In the genomic region with DNA sequence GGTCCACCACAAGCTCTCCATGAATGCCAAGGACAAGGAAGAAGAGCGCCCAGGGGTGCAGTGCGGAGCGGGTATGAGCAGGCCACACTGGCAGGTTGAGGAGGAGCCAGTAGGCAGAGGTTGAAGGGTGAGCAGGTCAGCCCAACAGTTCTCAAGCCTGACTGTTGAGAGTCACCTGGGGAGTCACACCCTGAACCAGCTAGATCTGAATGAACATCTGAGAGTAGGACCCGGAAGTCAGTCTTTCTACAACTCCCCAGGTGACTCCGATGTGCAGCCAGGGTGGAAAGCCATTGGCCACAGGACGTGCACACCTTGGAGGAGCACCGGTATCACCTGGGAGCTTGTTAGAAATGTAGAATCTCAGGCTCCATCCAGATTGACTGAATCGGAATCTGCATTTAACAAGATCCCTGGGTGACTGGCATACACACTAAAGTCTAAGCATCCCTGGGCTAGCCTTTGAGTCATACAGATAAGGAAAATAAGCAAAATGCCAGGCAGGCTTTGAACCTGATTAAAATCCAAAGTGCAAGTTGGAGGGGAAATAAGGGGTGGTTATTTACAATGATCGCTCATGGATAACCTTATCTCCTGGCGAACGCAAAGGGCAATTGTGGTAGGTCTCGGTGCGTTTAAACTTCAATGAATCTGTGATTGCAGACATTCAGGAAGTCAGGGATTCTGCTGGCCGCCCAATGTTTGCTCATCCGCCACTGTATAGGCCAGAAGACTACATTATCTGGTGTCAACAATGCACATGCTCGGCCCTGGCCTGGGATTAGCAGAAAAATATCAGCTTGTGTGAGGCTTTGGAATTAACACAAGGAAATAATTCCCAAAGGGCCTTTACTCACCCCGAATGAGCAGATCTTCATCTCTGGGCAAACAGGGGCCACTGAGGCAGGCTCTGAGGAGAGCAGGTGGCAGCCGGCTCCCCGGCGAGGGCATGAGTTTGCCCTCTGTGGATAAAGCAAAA, we compare ENCODE assay signal across 1 cellular context.
TF ChIP-seq lines count a peak whose summit lies in the region.

No MANE protein-coding gene starts in this region.

TF ChIP-seq in HepG2, 621 proteins besides CTCF, POLR2A, EP300 and RAD21 (continued from another document and continues in another):
- TF ChIP-seq ZBTB4 (CRISPR knock-in tag; IDR thresholded peaks at IDR 0.05; ENCODE audit: borderline replicate concordance) (0 out of 2 replicates have a peak, but pooled peaks have one; percentile 40), HCFC1 (IDR thresholded peaks at IDR 0.05; ENCODE audit: low read depth, low read length) (no peak), SETDB1 (CRISPR knock-in tag; IDR thresholded peaks at IDR 0.05; ENCODE audit: borderline replicate concordance) (no peak), HNF4A (CRISPR knock-in tag; IDR thresholded peaks at IDR 0.05) (peak; percentile 98), ZNF558 (CRISPR knock-in tag; IDR thresholded peaks at IDR 0.05; ENCODE audit: borderline replicate concordance) (no peak), MAFF (IDR thresholded peaks at IDR 0.05; ENCODE audit: low read depth, low read length) (no peak), CHCHD3 (CRISPR knock-in tag; IDR thresholded peaks at IDR 0.05) (no peak), ZNF749 (CRISPR knock-in tag; IDR thresholded peaks at IDR 0.05; ENCODE audit: borderline replicate concordance) (peak; percentile 28; the same call in 1 of the 2 replicates), NR2F2 (IDR thresholded peaks at IDR 0.05; ENCODE audit: borderline replicate concordance, low read depth) (peak; percentile 97), NFRKB (IDR thresholded peaks at IDR 0.05) (no peak), ARHGAP35 (CRISPR knock-in tag; IDR thresholded peaks at IDR 0.05; ENCODE audit: borderline replicate concordance) (no peak), FOSL1 (CRISPR knock-in tag; IDR thresholded peaks at IDR 0.05; ENCODE audit: borderline replicate concordance) (peak; percentile 82), ZNF773 (CRISPR knock-in tag; IDR thresholded peaks at IDR 0.05; ENCODE audit: borderline replicate concordance) (no peak), SRF (IDR thresholded peaks at IDR 0.05; ENCODE audit: low read depth, low read length) (no peak), RORA (CRISPR knock-in tag; IDR thresholded peaks at IDR 0.05) (no peak), HDAC1 (CRISPR knock-in tag; IDR thresholded peaks at IDR 0.05) (peak; percentile 84), ZNF737 (CRISPR knock-in tag; IDR thresholded peaks at IDR 0.05; ENCODE audit: borderline replicate concordance) (no peak), AKNA (CRISPR knock-in tag; IDR thresholded peaks at IDR 0.05; ENCODE audit: borderline replicate concordance) (no peak), ZSCAN22 (CRISPR knock-in tag; IDR thresholded peaks at IDR 0.05) (no peak), BCLAF1 (IDR thresholded peaks at IDR 0.05) (no peak), SRSF1 (optimal IDR thresholded peaks at IDR 0.05; ENCODE audit: low read depth, low read length) (no peak), FOXM1 (CRISPR knock-in tag; IDR thresholded peaks at IDR 0.05) (no peak), HNRNPUL1 (IDR thresholded peaks at IDR 0.05; ENCODE audit: low read depth, low read length) (no peak), SP140L (CRISPR knock-in tag; IDR thresholded peaks at IDR 0.05; ENCODE audit: borderline replicate concordance) (no peak), MED8 (CRISPR knock-in tag; IDR thresholded peaks at IDR 0.05; ENCODE audit: insufficient replicate concordance) (peak; percentile 78), ZNF816 (CRISPR knock-in tag; IDR thresholded peaks at IDR 0.05; ENCODE audit: borderline replicate concordance) (peak; percentile 29; the same call in 1 of the 2 replicates), SP5 (CRISPR knock-in tag; IDR thresholded peaks at IDR 0.05; ENCODE audit: borderline replicate concordance, low read depth) (peak; percentile 74)
- TF ChIP-seq, protein P1, sequence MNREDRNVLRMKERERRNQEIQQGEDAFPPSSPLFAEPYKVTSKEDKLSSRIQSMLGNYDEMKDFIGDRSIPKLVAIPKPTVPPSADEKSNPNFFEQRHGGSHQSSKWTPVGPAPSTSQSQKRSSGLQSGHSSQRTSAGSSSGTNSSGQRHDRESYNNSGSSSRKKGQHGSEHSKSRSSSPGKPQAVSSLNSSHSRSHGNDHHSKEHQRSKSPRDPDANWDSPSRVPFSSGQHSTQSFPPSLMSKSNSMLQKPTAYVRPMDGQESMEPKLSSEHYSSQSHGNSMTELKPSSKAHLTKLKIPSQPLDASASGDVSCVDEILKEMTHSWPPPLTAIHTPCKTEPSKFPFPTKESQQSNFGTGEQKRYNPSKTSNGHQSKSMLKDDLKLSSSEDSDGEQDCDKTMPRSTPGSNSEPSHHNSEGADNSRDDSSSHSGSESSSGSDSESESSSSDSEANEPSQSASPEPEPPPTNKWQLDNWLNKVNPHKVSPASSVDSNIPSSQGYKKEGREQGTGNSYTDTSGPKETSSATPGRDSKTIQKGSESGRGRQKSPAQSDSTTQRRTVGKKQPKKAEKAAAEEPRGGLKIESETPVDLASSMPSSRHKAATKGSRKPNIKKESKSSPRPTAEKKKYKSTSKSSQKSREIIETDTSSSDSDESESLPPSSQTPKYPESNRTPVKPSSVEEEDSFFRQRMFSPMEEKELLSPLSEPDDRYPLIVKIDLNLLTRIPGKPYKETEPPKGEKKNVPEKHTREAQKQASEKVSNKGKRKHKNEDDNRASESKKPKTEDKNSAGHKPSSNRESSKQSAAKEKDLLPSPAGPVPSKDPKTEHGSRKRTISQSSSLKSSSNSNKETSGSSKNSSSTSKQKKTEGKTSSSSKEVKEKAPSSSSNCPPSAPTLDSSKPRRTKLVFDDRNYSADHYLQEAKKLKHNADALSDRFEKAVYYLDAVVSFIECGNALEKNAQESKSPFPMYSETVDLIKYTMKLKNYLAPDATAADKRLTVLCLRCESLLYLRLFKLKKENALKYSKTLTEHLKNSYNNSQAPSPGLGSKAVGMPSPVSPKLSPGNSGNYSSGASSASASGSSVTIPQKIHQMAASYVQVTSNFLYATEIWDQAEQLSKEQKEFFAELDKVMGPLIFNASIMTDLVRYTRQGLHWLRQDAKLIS (CRISPR knock-in tag; IDR thresholded peaks at IDR 0.05): no peak
- TF ChIP-seq, protein P2, sequence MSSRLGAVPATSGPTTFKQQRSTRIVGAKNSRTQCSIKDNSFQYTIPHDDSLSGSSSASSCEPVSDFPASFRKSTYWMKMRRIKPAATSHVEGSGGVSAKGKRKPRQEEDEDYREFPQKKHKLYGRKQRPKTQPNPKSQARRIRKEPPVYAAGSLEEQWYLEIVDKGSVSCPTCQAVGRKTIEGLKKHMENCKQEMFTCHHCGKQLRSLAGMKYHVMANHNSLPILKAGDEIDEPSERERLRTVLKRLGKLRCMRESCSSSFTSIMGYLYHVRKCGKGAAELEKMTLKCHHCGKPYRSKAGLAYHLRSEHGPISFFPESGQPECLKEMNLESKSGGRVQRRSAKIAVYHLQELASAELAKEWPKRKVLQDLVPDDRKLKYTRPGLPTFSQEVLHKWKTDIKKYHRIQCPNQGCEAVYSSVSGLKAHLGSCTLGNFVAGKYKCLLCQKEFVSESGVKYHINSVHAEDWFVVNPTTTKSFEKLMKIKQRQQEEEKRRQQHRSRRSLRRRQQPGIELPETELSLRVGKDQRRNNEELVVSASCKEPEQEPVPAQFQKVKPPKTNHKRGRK (CRISPR knock-in tag; IDR thresholded peaks at IDR 0.05): no peak
- TF ChIP-seq, protein P3, sequence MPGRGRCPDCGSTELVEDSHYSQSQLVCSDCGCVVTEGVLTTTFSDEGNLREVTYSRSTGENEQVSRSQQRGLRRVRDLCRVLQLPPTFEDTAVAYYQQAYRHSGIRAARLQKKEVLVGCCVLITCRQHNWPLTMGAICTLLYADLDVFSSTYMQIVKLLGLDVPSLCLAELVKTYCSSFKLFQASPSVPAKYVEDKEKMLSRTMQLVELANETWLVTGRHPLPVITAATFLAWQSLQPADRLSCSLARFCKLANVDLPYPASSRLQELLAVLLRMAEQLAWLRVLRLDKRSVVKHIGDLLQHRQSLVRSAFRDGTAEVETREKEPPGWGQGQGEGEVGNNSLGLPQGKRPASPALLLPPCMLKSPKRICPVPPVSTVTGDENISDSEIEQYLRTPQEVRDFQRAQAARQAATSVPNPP (CRISPR knock-in tag; IDR thresholded peaks at IDR 0.05): peak; percentile 55; the same call in 1 of the 2 replicates
- TF ChIP-seq, protein P4, sequence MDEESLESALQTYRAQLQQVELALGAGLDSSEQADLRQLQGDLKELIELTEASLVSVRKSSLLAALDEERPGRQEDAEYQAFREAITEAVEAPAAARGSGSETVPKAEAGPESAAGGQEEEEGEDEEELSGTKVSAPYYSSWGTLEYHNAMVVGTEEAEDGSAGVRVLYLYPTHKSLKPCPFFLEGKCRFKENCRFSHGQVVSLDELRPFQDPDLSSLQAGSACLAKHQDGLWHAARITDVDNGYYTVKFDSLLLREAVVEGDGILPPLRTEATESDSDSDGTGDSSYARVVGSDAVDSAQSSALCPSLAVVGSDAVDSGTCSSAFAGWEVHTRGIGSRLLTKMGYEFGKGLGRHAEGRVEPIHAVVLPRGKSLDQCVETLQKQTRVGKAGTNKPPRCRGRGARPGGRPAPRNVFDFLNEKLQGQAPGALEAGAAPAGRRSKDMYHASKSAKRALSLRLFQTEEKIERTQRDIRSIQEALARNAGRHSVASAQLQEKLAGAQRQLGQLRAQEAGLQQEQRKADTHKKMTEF (CRISPR knock-in tag; IDR thresholded peaks at IDR 0.05): peak; percentile 91
